Comparison of ENCODE assay signal across 19 cellular contexts in the genomic region with DNA sequence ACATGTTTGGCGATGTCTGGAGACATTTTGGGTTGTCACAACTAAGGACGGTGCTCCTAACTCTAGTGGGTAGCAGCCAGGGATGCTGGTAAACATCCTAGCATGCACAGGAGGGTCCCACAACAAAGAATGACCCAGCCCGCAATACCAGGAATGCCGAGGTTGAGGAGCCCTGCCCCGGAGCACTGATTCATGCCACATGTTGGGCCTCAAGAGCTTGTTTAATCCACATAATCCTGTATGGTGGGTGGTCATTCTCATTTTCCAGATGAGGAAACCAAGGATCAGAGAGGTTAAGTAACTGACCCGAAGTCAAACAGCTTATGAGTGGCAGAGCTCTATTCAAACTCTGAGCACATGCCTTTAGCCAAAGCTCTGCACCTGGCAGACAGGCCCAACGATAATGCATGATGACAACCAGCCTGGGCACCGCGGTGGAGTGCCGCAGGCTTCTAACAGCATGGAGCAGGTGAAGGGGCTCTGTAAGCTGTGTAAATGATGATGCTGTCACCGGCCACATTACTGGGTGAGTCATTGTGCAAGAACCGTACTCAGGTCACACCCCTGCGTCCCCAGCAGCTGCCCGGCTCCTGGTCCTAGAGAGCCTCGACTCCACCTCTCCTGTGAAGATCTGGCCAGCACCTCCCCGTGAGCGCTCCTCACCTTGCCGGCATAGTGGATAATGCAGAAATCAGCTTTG. TPM values are rescaled to one million over a fixed set of nuclear protein-coding genes. Genes with fewer than 3 reads are reported as not detected.
DNase-seq lines count a peak whose midpoint lies in the region; ATAC-seq, FAIRE-seq and TF ChIP-seq lines count a peak whose summit lies in the region.
"Had no signal": no experiment of that assay in that cellular context is flagged by ENCODE, and none has a peak within 500 bp of the region (broad histone marks: within the 10 kb centered on the region; RNA-seq: fewer than 3 reads in every experiment).

No MANE protein-coding gene starts in this region.

- no peaks in the 10 kb centered on the region for H3K9me1 ChIP-seq in K562 (ENCODE audit: control insufficient read depth, insufficient read depth, low read length)

- H3K79me2 ChIP-seq in K562 (ENCODE audit: control insufficient read depth, insufficient read depth, low read length): no peaks in the 10 kb centered on the region
- H3K79me2 ChIP-seq in trophoblast cell (ENCODE audit: control insufficient read depth, insufficient read depth, low read length, poor library complexity): no peaks in the 10 kb centered on the region
- H3K79me2 ChIP-seq: parathyroid adenoma had no signal

- H3K4me1 ChIP-seq in K562 (replicated peaks in 1 of 2; ENCODE audit: control insufficient read depth in 2 of 2, insufficient read depth in 2 of 2, low read length in 2 of 2): no peaks in the 10 kb centered on the region
- H3K4me1 ChIP-seq in trophoblast cell (ENCODE audit: control insufficient read depth in 1 of 2, insufficient read depth in 2 of 2, low read length in 2 of 2): no peaks in the 10 kb centered on the region
- H3K4me1 ChIP-seq: parathyroid adenoma had no signal

- no peaks in the 10 kb centered on the region for H3K79me1 ChIP-seq in trophoblast cell (ENCODE audit: low read length)

- H3K14ac ChIP-seq in trophoblast cell (ENCODE audit: low read length): no peak overlapping the region

- H3K4ac ChIP-seq in trophoblast cell (ENCODE audit: low read depth, low read length): no peak overlapping the region

- TF ChIP-seq EP300 in K562 (IDR thresholded peaks at IDR 0.05; ENCODE audit: low read length): no peak

- H4K8ac ChIP-seq in trophoblast cell (ENCODE audit: low read depth, low read length): no peak overlapping the region

- H3K27me3 ChIP-seq in K562 (ENCODE audit: control insufficient read depth in 2 of 2, insufficient read depth in 2 of 2, low read length in 2 of 2) (no peaks in the 10 kb centered on the region), trophoblast cell (ENCODE audit: insufficient read depth, low read length) (no peaks in the 10 kb centered on the region)
- H3K27me3 ChIP-seq: BLaER1 had no signal

- H2BK120ac ChIP-seq in trophoblast cell (ENCODE audit: insufficient read depth, low read length, poor library complexity): no peak overlapping the region

- in situ Hi-C loops in K562 (cut with MboI): no loop called here

- H3K36me3 ChIP-seq in K562 (ENCODE audit: control insufficient read depth, insufficient read depth, low read length) (peaks cover 69% of the 10 kb centered on the region; the same call in 2 of the 3 replicates), trophoblast cell (ENCODE audit: control insufficient read depth in 1 of 2, insufficient read depth in 2 of 2, low read length in 2 of 2) (peaks cover 77 to 84% of the 10 kb centered on the region in 2 experiments)

- H4K12ac ChIP-seq in trophoblast cell (ENCODE audit: low read depth, low read length): no peak overlapping the region

- H3K9me3 ChIP-seq in K562 (replicated peaks; ENCODE audit: control insufficient read depth, insufficient read depth, low read depth, low read length): no peaks in the 10 kb centered on the region
- peaks cover 1% of the 10 kb centered on the region for H3K9me3 ChIP-seq in trophoblast cell (ENCODE audit: insufficient read depth, low read depth, low read length)
- H3K9me3 ChIP-seq: BLaER1 had no signal

- no peak for TF ChIP-seq POLR2A in K562 (conservative IDR thresholded peaks at IDR 0.05)

- no peak overlapping the region for H3K23ac ChIP-seq in trophoblast cell (ENCODE audit: low read length)

- no peak overlapping the region for H3K4me2 ChIP-seq in K562 (ENCODE audit: insufficient read depth, low read length)
- H3K4me2 ChIP-seq in trophoblast cell (ENCODE audit: low read length): no peak overlapping the region

- CTCF ChIA-PET in K562 (lab: Yijun Ruan, JAX; ENCODE audit: low intra/inter-chr PET ratio): interaction anchor here (0.6 kb wide), 1 partner anchor 157 kb away, joined by 3 read pairs; no protein-coding TSS in a partner anchor

- H4K91ac ChIP-seq in trophoblast cell (ENCODE audit: low read depth, low read length): no peak overlapping the region

- DNase-seq in ELR (ENCODE audit: low read depth): peak; percentile 67
- DNase-seq in RPMI7951 (ENCODE audit: low read depth): peak; percentile 54
- no peak for DNase-seq in K562 (ENCODE audit: extremely low read depth in 1 of 4, low spot score in 3 of 4)
- DNase-seq in trophoblast cell: peak; percentile 54 to 61
- DNase-seq in NCI-H526 (lab: John Stamatoyannopoulos, UW): no peak
- DNase-seq in superior temporal gyrus (ENCODE audit: extremely low spot score): no peak
- no peak for DNase-seq in stimulated activated CD4-positive, alpha-beta T cell treated with anti-CD3 and anti-CD28 coated beads, Interleukin-12 subunit alpha, Interleukin-12 subunit beta, amount 100 ng/mL, for 4 hours
- DNase-seq: activated CD4-positive, alpha-beta T cell treated with anti-CD3 and anti-CD28 coated beads, Interleukin-2, amount 50 U/mL, for 4 hours; activated effector memory CD4-positive, alpha-beta T cell treated with Interleukin-2 at 50 U/mL for 16 hours; aorta; cortex of kidney; GOT3; head of caudate nucleus; kidney; NCI-H1436 treated with DMSO at 0.1 percent for 48 hours; NCI-H345 had no signal

- H4K20me1 ChIP-seq in K562 (replicated peaks; ENCODE audit: control insufficient read depth, insufficient read depth, low read length): no peaks in the 10 kb centered on the region

- POLR2A ChIA-PET in K562 (lab: Yijun Ruan, JAX): interaction anchor here (1.4 to 1.6 kb wide), 2 partner anchors 10 to 16 kb away, joined by 5 to 8 read pairs; no protein-coding TSS in a partner anchor

- intact Hi-C loops in K562 (cut with micrococcal nuclease): no loop called here

- no peak for ATAC-seq in K562

- H2AFZ ChIP-seq in K562 (ENCODE audit: low read depth, low read length) (no peak overlapping the region), trophoblast cell (ENCODE audit: insufficient read depth, low read length, poor library complexity) (no peak overlapping the region)
- H2AFZ ChIP-seq: parathyroid adenoma had no signal

- no peak overlapping the region for H2BK5ac ChIP-seq in trophoblast cell (ENCODE audit: low read depth, low read length, poor library complexity)

- no peak overlapping the region for H2AK5ac ChIP-seq in trophoblast cell (ENCODE audit: low read length)

- no peak for TF ChIP-seq RAD21 in K562 (CRISPR knock-in tag; conservative IDR thresholded peaks at IDR 0.05 in 1 of 2, IDR thresholded peaks at IDR 0.05 in 1 of 2)

- H3K18ac ChIP-seq in trophoblast cell (ENCODE audit: low read length): no peak overlapping the region

- no peak for FAIRE-seq in K562 (lab: Jason Lieb, UNC)
- FAIRE-seq: kidney had no signal

- WGBS in K562 (ENCODE audit: insufficient coverage, low coverage, missing lambda C conversion rate): 77% methylated on average over 15 of the region's 18 CpGs
- no CpG with 5 or more reads among the region's 18 CpGs for WGBS in trophoblast cell (ENCODE audit: extremely low coverage, insufficient coverage, insufficient read length)

- BruUV-seq in K562 (replicated peaks; lab: Mats Ljungman, UMichigan): no TSS peak

- H3K4me3 ChIP-seq in K562: no peak overlapping the region
- no peak overlapping the region for H3K4me3 ChIP-seq in trophoblast cell (ENCODE audit: low read depth, low read length)
- H3K4me3 ChIP-seq: BLaER1, SK-N-MC had no signal

- H3K27ac ChIP-seq in K562 (ENCODE audit: extremely low read depth, low read depth, low read length) (no peak overlapping the region), trophoblast cell (ENCODE audit: low read depth, low read length) (no peak overlapping the region)
- H3K27ac ChIP-seq: parathyroid adenoma, SK-N-MC had no signal

- no peak overlapping the region for H3K9ac ChIP-seq in K562 (ENCODE audit: insufficient read depth in 1 of 2, low read depth in 2 of 2, low read length in 2 of 2)
- no peak overlapping the region for H3K9ac ChIP-seq in trophoblast cell (ENCODE audit: low read length)
- H3K9ac ChIP-seq: BLaER1, parathyroid adenoma had no signal

- no peak overlapping the region for H2BK12ac ChIP-seq in trophoblast cell (ENCODE audit: low read length)

- no peak for TF ChIP-seq CTCF in K562 (IDR thresholded peaks at IDR 0.05 in 2 of 3, conservative IDR thresholded peaks at IDR 0.05 in 1 of 3; ENCODE audit: insufficient read depth in 2 of 3, low read depth in 1 of 3, low read length in 3 of 3)

TF ChIP-seq in K562, 482 proteins besides CTCF, POLR2A, EP300 and RAD21 (continues in another document):
- TF ChIP-seq TCFL5 (CRISPR knock-in tag; conservative IDR thresholded peaks at IDR 0.05): no peak
- TF ChIP-seq PREB (CRISPR knock-in tag; IDR thresholded peaks at IDR 0.05): no peak

RNA-seq across cellular contexts. Expression of gene APOL1, which starts 58.6 kb away (rescaled TPM):
- 6.2 and 8.0 TPM in 2 replicates for total RNA-seq in RPMI7951 (2014; rRNA removed; shearing (Covaris generic))
- total RNA-seq in K562 (2011; cell fraction: chromatin; rRNA removed; ENCODE audit: low replicate concordance): 16.6 and 19.1 TPM in 2 replicates
- 16.3 and 21.5 TPM in 2 replicates for total RNA-seq in K562 (2011; cell fraction: nucleolus; rRNA removed)
- total RNA-seq in K562 (2011; cell fraction: nucleoplasm; rRNA removed): 19.4 and 21.1 TPM in 2 replicates
- 5.8 TPM in 2 replicates for total RNA-seq in K562 (2014; rRNA removed)
- total RNA-seq in K562 (2014; rRNA removed; fragmentation: Illumina TruSeq; extraction: Trizol): 3.5 and 4.1 TPM in 2 replicates
- 7.0 and 7.3 TPM in 2 replicates for total RNA-seq in K562 (2015; rRNA removed; fragmentation: Illumina TruSeq; extraction: Trizol)
- 8.1 and 9.0 TPM in 2 replicates for total RNA-seq in K562 (2021)
- polyA plus RNA-seq in K562 (2011; rRNA removed): 4.7 and 5.6 TPM in 2 replicates
- 2.8 and 4.2 TPM in 2 replicates for polyA plus RNA-seq in K562 (2011; cell fraction: cytosol; rRNA removed)
- polyA plus RNA-seq in K562 (2011; cell fraction: nucleus; rRNA removed): 7.4 and 14.5 TPM in 2 replicates
- 21.2 and 33.8 TPM in 2 replicates for polyA plus RNA-seq in K562 (2012)
- polyA plus RNA-seq in K562 (2014; fragmentation: Illumina TruSeq; extraction: Trizol): 9.5 and 9.7 TPM in 2 replicates
- 1 to 10 TPM; 2.5 to 4.2 TPM for polyA plus RNA-seq in K562 (2014; fragmentation: Nextera tagmentation; extraction: Ambion mirVana)
- 5.3 and 6.9 TPM in 2 replicates for polyA plus RNA-seq in K562 (2014; rRNA removed)
- 4.9 and 5.3 TPM in 2 replicates for polyA minus RNA-seq in K562 (2011; rRNA and poly(A)+ RNA removed)
- 1.2 and 5.9 TPM in 2 replicates for polyA minus RNA-seq in K562 (2011; cell fraction: cytosol; rRNA and poly(A)+ RNA removed)
- polyA minus RNA-seq in K562 (2011; cell fraction: nucleus; rRNA and poly(A)+ RNA removed): 2.6 and 3.2 TPM in 2 replicates
- polyA plus RNA-seq in trophoblast cell (2013): 0.03 and 0.04 TPM in 2 replicates

Comparison
In these comparisons a context has a peak if more than half of its experiments do, and no peak if none do; other contexts are left out.
1. DNase-seq: peak in ELR (single experiment), RPMI7951 (single experiment) and trophoblast cell (2 of 2); none in K562 (0 of 4), NCI-H526 (0 of 2), superior temporal gyrus (single experiment) and stimulated activated CD4-positive, alpha-beta T cell treated with anti-CD3 and anti-CD28 coated beads, Interleukin-12 subunit alpha, Interleukin-12 subunit beta, amount 100 ng/mL, for 4 hours (single experiment).